In the genomic region with DNA sequence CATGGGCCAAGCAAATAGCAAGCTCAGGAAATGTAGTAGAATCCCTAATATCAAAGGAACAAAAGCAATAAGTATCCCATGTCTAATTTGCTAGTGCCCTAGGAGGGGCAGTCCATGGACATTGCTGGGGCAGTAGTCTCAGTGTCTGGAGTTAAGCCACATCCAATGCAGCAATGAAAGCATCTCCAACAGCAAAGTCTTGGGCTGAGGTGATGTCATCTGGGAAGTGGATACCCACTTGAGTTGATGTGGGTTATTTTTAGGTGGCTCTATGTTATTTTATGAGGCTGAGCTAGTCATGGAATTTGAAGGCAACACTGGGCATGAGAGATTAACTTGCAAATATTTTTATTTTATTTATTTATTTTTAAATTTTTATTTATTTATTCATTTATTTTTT, we compare ENCODE assay signal across 5 cellular contexts.
"Had no signal": no experiment of that assay in that cellular context is flagged by ENCODE, and none has a peak within 500 bp of the region (broad histone marks: within the 10 kb centered on the region; RNA-seq: fewer than 3 reads in every experiment).

No MANE protein-coding gene starts in this region.

- H3K4me3 Mint-ChIP-seq: GM23338, H9 had no signal

- H3K4me2 ChIP-seq: GM23338 had no signal

- H3K4me3 ChIP-seq: GM23338, K562 had no signal

- H3K4me1 Mint-ChIP-seq: GM23338, H9 had no signal

- ATAC-seq: GM23338, K562 had no signal

- H3K27ac Mint-ChIP-seq: GM23338, H9 had no signal

- H2AFZ ChIP-seq: GM23338 had no signal

- H3K9me3 Mint-ChIP-seq: GM23338, H9 had no signal

- DNase-seq: H9, HCEC 1CT, IMR-90 had no signal
